In genomic region chr20:5222919-5223634, GRCh38 we compare ENCODE assay signal across 8 cellular contexts.
DNase-seq lines count a peak whose midpoint lies in the region; ATAC-seq, FAIRE-seq and TF ChIP-seq lines count a peak whose summit lies in the region.

No MANE protein-coding gene starts in this region.

- H3K9me3 ChIP-seq in BE2C (no peaks in the 10 kb centered on the region), lower lobe of right lung (no peaks in the 10 kb centered on the region)

- ATAC-seq in lower lobe of right lung: peak; percentile 64 to 69

- TF ChIP-seq CTCF in BE2C (IDR thresholded peaks at IDR 0.05; ENCODE audit: low read depth, low read length) (peak; percentile 94), coronary artery (IDR thresholded peaks at IDR 0.05) (peak; percentile 79), lower lobe of right lung (IDR thresholded peaks at IDR 0.05) (peak; percentile 85)

- DNase-seq in BE2C (peak; percentile 70), GM19239 (ENCODE audit: insufficient read length, low spot score) (peak; percentile 36), NCI-H128 (lab: John Stamatoyannopoulos, UW; ENCODE audit: unreplicated experiment) (peak; percentile 4), coronary artery (ENCODE audit: low spot score) (no peak), lower lobe of right lung (peak; percentile 67), cerebellar nuclear complex (lab: John Stamatoyannopoulos, UW) (no peak)
- DNase-seq in activated CD4-positive, CD25-positive, alpha-beta regulatory T cell (lab: John Stamatoyannopoulos, UW): peak; percentile 2 to 20 (median 16)
- DNase-seq in stimulated activated CD8-positive, alpha-beta memory T cell treated with anti-CD3 and anti-CD28 coated beads, Interleukin-2, amount 100 ng/mL, for 1 hour (ENCODE audit: low read depth in 2 of 2): peak; percentile 16

- H3K4me3 ChIP-seq in BE2C (ENCODE audit: low read depth, low read length) (no peak overlapping the region), coronary artery (no peak overlapping the region), lower lobe of right lung (no peak overlapping the region)

- peak; percentile 89 for FAIRE-seq in GM19239 (lab: Jason Lieb, UNC)

- H3K36me3 ChIP-seq in BE2C: no peaks in the 10 kb centered on the region
- no peaks in the 10 kb centered on the region for H3K36me3 ChIP-seq in lower lobe of right lung

- no peaks in the 10 kb centered on the region; the same call in 1 of the 2 replicates for H3K27me3 ChIP-seq in BE2C
- H3K27me3 ChIP-seq in lower lobe of right lung (ENCODE audit: low read depth): no peaks in the 10 kb centered on the region

- intact Hi-C loops in lower lobe of right lung (cut with DNase I): no loop called here

- H3K27ac ChIP-seq in coronary artery: no peak overlapping the region
- no peak overlapping the region for H3K27ac ChIP-seq in lower lobe of right lung

- no peaks in the 10 kb centered on the region for H3K4me1 ChIP-seq in BE2C
- H3K4me1 ChIP-seq in lower lobe of right lung: no peaks in the 10 kb centered on the region

Comparison
In these comparisons a context has a peak if more than half of its experiments do, and no peak if none do; other contexts are left out.
1. DNase-seq: peak in BE2C (single experiment), GM19239 (single experiment), NCI-H128 (single experiment), activated CD4-positive, CD25-positive, alpha-beta regulatory T cell (4 of 4), lower lobe of right lung (single experiment) and stimulated activated CD8-positive, alpha-beta memory T cell treated with anti-CD3 and anti-CD28 coated beads, Interleukin-2, amount 100 ng/mL, for 1 hour (2 of 2); none in coronary artery (single experiment) and cerebellar nuclear complex (0 of 2).
2. Peak in every context shown above with its lines, with median percentiles within 50 percentile points of each other: CTCF ChIP-seq.